In the genomic region with DNA sequence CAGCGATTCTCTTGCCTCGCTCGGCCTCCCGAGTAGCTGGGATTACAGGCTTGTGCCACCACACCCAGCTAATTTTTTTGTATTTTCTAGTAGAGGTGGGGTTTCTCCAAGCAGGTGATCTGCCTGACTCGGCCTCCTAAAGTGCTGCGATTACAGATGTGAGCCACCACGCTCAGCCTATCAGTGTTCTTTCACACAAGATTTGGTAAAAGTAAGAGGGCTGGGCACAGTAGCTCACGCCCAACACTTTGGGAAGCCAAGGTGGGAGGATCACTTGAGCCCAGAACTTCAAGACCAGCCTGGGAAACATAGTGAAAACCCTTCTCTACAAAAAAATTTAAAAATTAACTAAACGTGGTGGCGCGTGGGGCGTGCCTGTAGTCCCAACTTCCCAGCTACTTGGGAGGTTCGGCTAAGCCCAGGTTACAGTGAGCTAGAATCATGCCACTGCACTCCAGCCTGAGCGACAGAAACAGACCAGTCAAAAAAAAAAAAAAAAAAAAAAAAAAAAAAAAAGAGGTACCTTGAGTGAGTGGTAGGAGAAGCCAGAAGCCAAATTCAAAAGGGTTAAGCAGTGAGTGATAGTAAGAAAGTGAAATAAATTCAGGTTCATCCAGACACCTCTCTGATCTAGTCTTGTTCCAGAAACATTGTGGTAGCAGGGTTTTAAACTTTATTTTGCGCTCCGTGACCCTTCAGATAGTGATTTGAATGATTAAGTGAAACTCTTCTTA, we compare ENCODE assay signal across 1 cellular context.
A peak's percentile ranks its signal among the peaks of the same experiment; 100 is the strongest.
TF ChIP-seq lines count a peak whose summit lies in the region.

No MANE protein-coding gene starts in this region.

TF ChIP-seq in HepG2, 621 proteins besides CTCF, POLR2A, EP300 and RAD21:
- no peak for TF ChIP-seq ZNF367 (CRISPR knock-in tag; IDR thresholded peaks at IDR 0.05; ENCODE audit: borderline replicate concordance)
- peak; percentile 43; the same call in 1 of the 2 replicates for TF ChIP-seq ZNF460 (CRISPR knock-in tag; IDR thresholded peaks at IDR 0.05; ENCODE audit: borderline replicate concordance)
- TF ChIP-seq, protein P1, sequence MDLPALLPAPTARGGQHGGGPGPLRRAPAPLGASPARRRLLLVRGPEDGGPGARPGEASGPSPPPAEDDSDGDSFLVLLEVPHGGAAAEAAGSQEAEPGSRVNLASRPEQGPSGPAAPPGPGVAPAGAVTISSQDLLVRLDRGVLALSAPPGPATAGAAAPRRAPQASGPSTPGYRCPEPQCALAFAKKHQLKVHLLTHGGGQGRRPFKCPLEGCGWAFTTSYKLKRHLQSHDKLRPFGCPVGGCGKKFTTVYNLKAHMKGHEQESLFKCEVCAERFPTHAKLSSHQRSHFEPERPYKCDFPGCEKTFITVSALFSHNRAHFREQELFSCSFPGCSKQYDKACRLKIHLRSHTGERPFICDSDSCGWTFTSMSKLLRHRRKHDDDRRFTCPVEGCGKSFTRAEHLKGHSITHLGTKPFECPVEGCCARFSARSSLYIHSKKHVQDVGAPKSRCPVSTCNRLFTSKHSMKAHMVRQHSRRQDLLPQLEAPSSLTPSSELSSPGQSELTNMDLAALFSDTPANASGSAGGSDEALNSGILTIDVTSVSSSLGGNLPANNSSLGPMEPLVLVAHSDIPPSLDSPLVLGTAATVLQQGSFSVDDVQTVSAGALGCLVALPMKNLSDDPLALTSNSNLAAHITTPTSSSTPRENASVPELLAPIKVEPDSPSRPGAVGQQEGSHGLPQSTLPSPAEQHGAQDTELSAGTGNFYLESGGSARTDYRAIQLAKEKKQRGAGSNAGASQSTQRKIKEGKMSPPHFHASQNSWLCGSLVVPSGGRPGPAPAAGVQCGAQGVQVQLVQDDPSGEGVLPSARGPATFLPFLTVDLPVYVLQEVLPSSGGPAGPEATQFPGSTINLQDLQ (CRISPR knock-in tag; IDR thresholded peaks at IDR 0.05): no peak
- TF ChIP-seq ZNF263 (CRISPR knock-in tag; IDR thresholded peaks at IDR 0.05): peak; percentile 23; the same call in 1 of the 2 replicates
- peak; percentile 14; the same call in 1 of the 2 replicates for TF ChIP-seq ZBTB40 (IDR thresholded peaks at IDR 0.05)
- TF ChIP-seq ZBTB40 (CRISPR knock-in tag; IDR thresholded peaks at IDR 0.05): no peak
- TF ChIP-seq ZNF326 (CRISPR knock-in tag; IDR thresholded peaks at IDR 0.05; ENCODE audit: borderline replicate concordance): no peak
- 0 out of 2 replicates have a peak, but pooled peaks have one; percentile 26 for TF ChIP-seq ZNF431 (CRISPR knock-in tag; IDR thresholded peaks at IDR 0.05; ENCODE audit: borderline replicate concordance, low read depth)
- TF ChIP-seq, protein P2, sequence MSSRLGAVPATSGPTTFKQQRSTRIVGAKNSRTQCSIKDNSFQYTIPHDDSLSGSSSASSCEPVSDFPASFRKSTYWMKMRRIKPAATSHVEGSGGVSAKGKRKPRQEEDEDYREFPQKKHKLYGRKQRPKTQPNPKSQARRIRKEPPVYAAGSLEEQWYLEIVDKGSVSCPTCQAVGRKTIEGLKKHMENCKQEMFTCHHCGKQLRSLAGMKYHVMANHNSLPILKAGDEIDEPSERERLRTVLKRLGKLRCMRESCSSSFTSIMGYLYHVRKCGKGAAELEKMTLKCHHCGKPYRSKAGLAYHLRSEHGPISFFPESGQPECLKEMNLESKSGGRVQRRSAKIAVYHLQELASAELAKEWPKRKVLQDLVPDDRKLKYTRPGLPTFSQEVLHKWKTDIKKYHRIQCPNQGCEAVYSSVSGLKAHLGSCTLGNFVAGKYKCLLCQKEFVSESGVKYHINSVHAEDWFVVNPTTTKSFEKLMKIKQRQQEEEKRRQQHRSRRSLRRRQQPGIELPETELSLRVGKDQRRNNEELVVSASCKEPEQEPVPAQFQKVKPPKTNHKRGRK (CRISPR knock-in tag; IDR thresholded peaks at IDR 0.05): peak; percentile 12; the same call in 1 of the 2 replicates
- TF ChIP-seq SNRNP70 (IDR thresholded peaks at IDR 0.05; ENCODE audit: low read depth, low read length): no peak
- 0 out of 2 replicates have a peak, but pooled peaks have one; percentile 28 for TF ChIP-seq NFIC (IDR thresholded peaks at IDR 0.05; ENCODE audit: low read length)
- TF ChIP-seq ZNF558 (CRISPR knock-in tag; IDR thresholded peaks at IDR 0.05; ENCODE audit: borderline replicate concordance): 0 out of 2 replicates have a peak, but pooled peaks have one; percentile 16
